13 cellular contexts compared by ENCODE assay signal in the genomic region with DNA sequence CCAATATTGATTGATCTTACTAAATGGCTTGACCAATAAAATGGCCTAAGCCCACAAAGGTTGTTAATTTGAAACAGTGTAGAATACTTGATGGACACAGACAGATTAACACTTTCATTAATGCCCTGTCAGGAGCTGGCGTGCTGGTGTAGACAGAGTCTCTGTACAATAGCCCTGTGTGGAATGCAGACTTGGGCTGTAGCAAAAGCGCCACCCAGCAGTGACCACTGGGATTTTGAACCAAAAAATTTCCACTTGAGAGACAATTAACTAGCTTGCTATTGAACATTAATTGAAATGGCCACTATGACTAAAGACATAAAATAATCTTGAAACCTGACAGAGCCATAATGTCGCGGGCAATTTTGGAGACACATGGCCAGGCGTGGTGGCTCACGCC. TPM values are rescaled to one million over a fixed set of nuclear protein-coding genes. Genes with fewer than 3 reads are reported as not detected.
DNase-seq lines count a peak whose midpoint lies in the region; ATAC-seq, FAIRE-seq and TF ChIP-seq lines count a peak whose summit lies in the region.
"Had no signal": no experiment of that assay in that cellular context is flagged by ENCODE, and none has a peak within 500 bp of the region (broad histone marks: within the 10 kb centered on the region; RNA-seq: fewer than 3 reads in every experiment).

No MANE protein-coding gene starts in this region.

- H3K4me3 Mint-ChIP-seq in Caco-2 (ENCODE audit: unreplicated experiment): no peak overlapping the region
- H3K4me3 Mint-ChIP-seq: memory B cell had no signal

- 0 out of 2 replicates have a peak, but pooled peaks have one; percentile 1 for TF ChIP-seq CTCF in BE2C (IDR thresholded peaks at IDR 0.05; ENCODE audit: low read depth, low read length)
- TF ChIP-seq CTCF in astrocyte of the spinal cord (IDR thresholded peaks at IDR 0.05; ENCODE audit: low read depth, low read length): peak; percentile 15
- peak in 1 of 3 experiments; percentile 42 for TF ChIP-seq CTCF in keratinocyte (optimal IDR thresholded peaks at IDR 0.05 in 1 of 3, IDR thresholded peaks at IDR 0.05 in 1 of 3, conservative IDR thresholded peaks at IDR 0.05 in 1 of 3; ENCODE audit: extremely low read depth in 1 of 3, insufficient read depth in 2 of 3, low read length in 3 of 3)
- TF ChIP-seq CTCF in Caco-2 (IDR thresholded peaks at IDR 0.05; ENCODE audit: insufficient read depth in 1 of 2, low read depth in 1 of 2, low read length in 1 of 2, severe bottlenecking in 1 of 2, unreplicated experiment in 1 of 2): no peak
- TF ChIP-seq CTCF in gastroesophageal sphincter (IDR thresholded peaks at IDR 0.05): no peak

- intact Hi-C loops in Caco-2 (cut with micrococcal nuclease; ENCODE audit: unreplicated experiment): loop anchor here (10.0 kb wide), 1 partner anchor 238 kb away; no protein-coding TSS in a partner anchor

- no peaks in the 10 kb centered on the region for H3K9me3 ChIP-seq in BE2C
- no peaks in the 10 kb centered on the region for H3K9me3 ChIP-seq in Karpas-422 (ENCODE audit: low read length)
- no peaks in the 10 kb centered on the region for H3K9me3 ChIP-seq in keratinocyte (ENCODE audit: control insufficient read depth, low read depth, low read length)
- H3K9me3 ChIP-seq in Caco-2: no peaks in the 10 kb centered on the region
- H3K9me3 ChIP-seq in gastroesophageal sphincter: no peaks in the 10 kb centered on the region

- no peak overlapping the region for H3K27ac Mint-ChIP-seq in Caco-2 (ENCODE audit: unreplicated experiment)
- H3K27ac Mint-ChIP-seq: memory B cell had no signal

- H3K27ac ChIP-seq in Karpas-422 (ENCODE audit: low read length): no peak overlapping the region
- peak overlapping the region; percentile 7 for H3K27ac ChIP-seq in keratinocyte (ENCODE audit: control insufficient read depth, insufficient read depth, low read length)
- no peak overlapping the region for H3K27ac ChIP-seq in gastroesophageal sphincter

- H3K9me1 ChIP-seq in keratinocyte (ENCODE audit: control insufficient read depth, extremely low read depth, insufficient read depth, low read length): no peaks in the 10 kb centered on the region

- no peak for FAIRE-seq in keratinocyte (lab: Jason Lieb, UNC)
- FAIRE-seq: GM18507 had no signal

- H3K4me1 ChIP-seq in BE2C (no peaks in the 10 kb centered on the region), Karpas-422 (ENCODE audit: low read length) (no peaks in the 10 kb centered on the region), keratinocyte (ENCODE audit: control insufficient read depth, extremely low read depth, insufficient read depth, low read length) (peaks cover 13% of the 10 kb centered on the region), Caco-2 (no peaks in the 10 kb centered on the region), gastroesophageal sphincter (no peaks in the 10 kb centered on the region)

- CTCF ChIA-PET in Caco-2 (lab: Charles Lee): interaction anchor here (0.7 kb wide), 1 partner anchor 239 kb away, joined by 3 read pairs; no protein-coding TSS in a partner anchor

- no peaks in the 10 kb centered on the region for H3K36me3 ChIP-seq in BE2C
- no peaks in the 10 kb centered on the region for H3K36me3 ChIP-seq in Karpas-422 (ENCODE audit: insufficient read depth, low read length)
- no peaks in the 10 kb centered on the region for H3K36me3 ChIP-seq in keratinocyte (ENCODE audit: control insufficient read depth in 2 of 2, extremely low read depth in 1 of 2, insufficient read depth in 2 of 2, low read length in 2 of 2)
- no peaks in the 10 kb centered on the region for H3K36me3 ChIP-seq in Caco-2 (ENCODE audit: control insufficient read depth, insufficient read depth, low read length)
- no peaks in the 10 kb centered on the region for H3K36me3 ChIP-seq in gastroesophageal sphincter

- no peaks in the 10 kb centered on the region for H4K20me1 ChIP-seq in Karpas-422 (ENCODE audit: insufficient read depth, low read depth, low read length)
- H4K20me1 ChIP-seq in keratinocyte (ENCODE audit: control insufficient read depth, extremely low read depth, insufficient read depth, low read length): no peaks in the 10 kb centered on the region

- no peak for TF ChIP-seq POLR2A in gastroesophageal sphincter (IDR thresholded peaks at IDR 0.05)

- no peak overlapping the region for H2AFZ ChIP-seq in Karpas-422 (ENCODE audit: low read length)
- peak overlapping the region; percentile 48 for H2AFZ ChIP-seq in keratinocyte (ENCODE audit: control insufficient read depth, low read length)

- no peak for TF ChIP-seq EP300 in gastroesophageal sphincter (IDR thresholded peaks at IDR 0.05)

- no peaks in the 10 kb centered on the region for H3K36me3 Mint-ChIP-seq in Caco-2 (ENCODE audit: insufficient read depth, unreplicated experiment)
- H3K36me3 Mint-ChIP-seq: memory B cell had no signal

- no peaks in the 10 kb centered on the region for H3K4me1 Mint-ChIP-seq in Caco-2 (ENCODE audit: low read depth, unreplicated experiment)
- H3K4me1 Mint-ChIP-seq: memory B cell had no signal

- H3K27me3 ChIP-seq in BE2C: no peaks in the 10 kb centered on the region
- no peaks in the 10 kb centered on the region for H3K27me3 ChIP-seq in Karpas-422 (ENCODE audit: low read length)
- no peaks in the 10 kb centered on the region for H3K27me3 ChIP-seq in keratinocyte (ENCODE audit: control insufficient read depth, extremely low read depth, insufficient read depth, low read length)
- H3K27me3 ChIP-seq in Caco-2 (replicated peaks; ENCODE audit: control insufficient read depth, insufficient read depth, low read length): no peaks in the 10 kb centered on the region
- H3K27me3 ChIP-seq in gastroesophageal sphincter: peaks cover 37% of the 10 kb centered on the region

- H3K4me3 ChIP-seq in BE2C (ENCODE audit: low read depth, low read length) (no peak overlapping the region), Karpas-422 (ENCODE audit: low read length) (no peak overlapping the region), astrocyte of the spinal cord (ENCODE audit: low read depth, low read length) (no peak overlapping the region), keratinocyte (ENCODE audit: control insufficient read depth in 2 of 3, extremely low read depth in 1 of 3, insufficient read depth in 2 of 3, low read depth in 1 of 3, low read length in 3 of 3) (no peak overlapping the region), Caco-2 (ENCODE audit: low read depth, low read length) (no peak overlapping the region), gastroesophageal sphincter (no peak overlapping the region)

- H3K27me3 Mint-ChIP-seq in Caco-2 (ENCODE audit: insufficient read depth, unreplicated experiment): no peaks in the 10 kb centered on the region

- no peak for ATAC-seq in activated CD4-positive, CD25-positive, alpha-beta regulatory T cell treated with anti-CD3 and anti-CD28 coated beads, Interleukin-2, amount 50 U/mL, for 24 hours
- no peak for ATAC-seq in gastroesophageal sphincter

- H3K79me2 ChIP-seq in Karpas-422 (ENCODE audit: low read length) (no peaks in the 10 kb centered on the region), keratinocyte (ENCODE audit: control insufficient read depth, insufficient read depth, low read length) (no peaks in the 10 kb centered on the region)

- H3K4me2 ChIP-seq in Karpas-422 (ENCODE audit: low read depth, low read length, poor library complexity, severe bottlenecking) (no peak overlapping the region), keratinocyte (ENCODE audit: control insufficient read depth, extremely low read depth, insufficient read depth, low read depth, low read length) (peak overlapping the region; percentile 52)

- no TSS peak for BruUV-seq in Caco-2 (replicated peaks; lab: Mats Ljungman, UMichigan)

- H3K9me3 Mint-ChIP-seq in Caco-2 (ENCODE audit: unreplicated experiment): no peaks in the 10 kb centered on the region
- H3K9me3 Mint-ChIP-seq: memory B cell had no signal

- in situ Hi-C loops in astrocyte of the spinal cord (cut with HindIII; ENCODE audit: low sequenced_read_pairs): no loop called here

- no peak overlapping the region for H3K9ac ChIP-seq in Karpas-422 (ENCODE audit: low read length)
- no peak overlapping the region for H3K9ac ChIP-seq in keratinocyte (ENCODE audit: control insufficient read depth, extremely low read depth, insufficient read depth, low read length)

- no peaks in the 10 kb centered on the region for H3K9me2 ChIP-seq in Karpas-422 (replicated peaks; ENCODE audit: insufficient read depth, low read length)

- 62 to 64% methylated on average over 2 of the region's 6 CpGs for WGBS in gastroesophageal sphincter (ENCODE audit: low coverage in 1 of 2), 2 donors

- dilution Hi-C loops in keratinocyte (cut with MboI; ENCODE audit: extremely low pct_ligation_motif_present, low sequenced_read_pairs): no loop called here

- DNase-seq in BE2C (no peak), Karpas-422 (peak; percentile 45), astrocyte of the spinal cord (ENCODE audit: low read depth, low spot score) (peak; percentile 10), keratinocyte (ENCODE audit: low read depth, low spot score) (no peak), Caco-2 (no peak), SHP77 treated with DMSO at 0.1 percent for 48 hours (lab: John Stamatoyannopoulos, UW) (no peak)
- DNase-seq: Calu3; central memory CD4-positive, alpha-beta T cell; NCI-H1930 had no signal

- POLR2A ChIA-PET in Caco-2 (lab: Charles Lee): no interaction called here

RNA-seq across cellular contexts. Expression of gene GUCY2D, which starts 19.7 kb away (rescaled TPM):
- polyA plus RNA-seq in BE2C (2012; ENCODE audit: insufficient read depth, insufficient read length, low read depth): not detected
- not detected in 2 replicates for total RNA-seq in Karpas-422 (2014; rRNA removed; shearing (Covaris generic); ENCODE audit: low replicate concordance)
- polyA plus RNA-seq in keratinocyte: 0.25 to 0.42 TPM in 2 of 3 replicates, not detected in the other
- polyA plus RNA-seq in keratinocyte (2011; ENCODE audit: low read depth): not detected
- polyA plus RNA-seq in keratinocyte (2011; cell fraction: cytosol; rRNA removed): 0.01 TPM in 1 of 2 replicates, not detected in the other
- polyA plus RNA-seq in keratinocyte (2011; cell fraction: nucleus; rRNA removed): not detected in 2 replicates
- 0.13 and 0.59 TPM in 2 replicates for polyA plus RNA-seq in keratinocyte (2012; ENCODE audit: low replicate concordance)
- polyA minus RNA-seq in keratinocyte: not detected in 3 replicates
- polyA minus RNA-seq in keratinocyte (2011; cell fraction: cytosol; rRNA and poly(A)+ RNA removed): not detected
- polyA minus RNA-seq in keratinocyte (2011; cell fraction: nucleus; rRNA and poly(A)+ RNA removed): not detected in 2 replicates
- total RNA-seq in Caco-2 (2022) (0.74 and 1.7 TPM in 2 replicates), gastroesophageal sphincter (not detected)
- total RNA-seq: Calu3 had no signal

RNA-seq across cellular contexts. Expression of gene CNTROB, which starts 50.7 kb away (rescaled TPM):
- polyA plus RNA-seq in BE2C (2012; ENCODE audit: insufficient read depth, insufficient read length, low read depth): 17.5 TPM
- 14.6 and 28.5 TPM in 2 replicates for total RNA-seq in Karpas-422 (2014; rRNA removed; shearing (Covaris generic); ENCODE audit: low replicate concordance)
- 17.4 to 20.5 TPM (median 17.4 TPM) in 3 replicates for polyA plus RNA-seq in keratinocyte
- 14.3 TPM for polyA plus RNA-seq in keratinocyte (2011; ENCODE audit: low read depth)
- 11.0 and 12.7 TPM in 2 replicates for polyA plus RNA-seq in keratinocyte (2011; cell fraction: cytosol; rRNA removed)
- polyA plus RNA-seq in keratinocyte (2011; cell fraction: nucleus; rRNA removed): 63.2 and 66.1 TPM in 2 replicates
- polyA plus RNA-seq in keratinocyte (2012; ENCODE audit: low replicate concordance): 16.1 and 17.1 TPM in 2 replicates
- polyA minus RNA-seq in keratinocyte: 18.7 to 28.8 TPM (median 23.0 TPM) in 3 replicates
- 12.9 TPM for polyA minus RNA-seq in keratinocyte (2011; cell fraction: cytosol; rRNA and poly(A)+ RNA removed)
- polyA minus RNA-seq in keratinocyte (2011; cell fraction: nucleus; rRNA and poly(A)+ RNA removed): 17.4 and 17.8 TPM in 2 replicates
- 22.6 and 24.2 TPM in 2 replicates for total RNA-seq in Caco-2 (2022)
- total RNA-seq in gastroesophageal sphincter: 10 to 100 TPM; 15.6 to 31.8 (median 18.2) TPM

RNA-seq across cellular contexts. Expression of gene TRAPPC1, which starts 50.9 kb away (rescaled TPM):
- 156 TPM for polyA plus RNA-seq in BE2C (2012; ENCODE audit: insufficient read depth, insufficient read length, low read depth)
- 54.4 and 60.8 TPM in 2 replicates for total RNA-seq in Karpas-422 (2014; rRNA removed; shearing (Covaris generic); ENCODE audit: low replicate concordance)
- 108 to 396 TPM (median 128 TPM) in 3 replicates for polyA plus RNA-seq in keratinocyte
- polyA plus RNA-seq in keratinocyte (2011; ENCODE audit: low read depth): 38.3 TPM
- polyA plus RNA-seq in keratinocyte (2011; cell fraction: cytosol; rRNA removed): 329 and 422 TPM in 2 replicates
- polyA plus RNA-seq in keratinocyte (2011; cell fraction: nucleus; rRNA removed): 115 and 122 TPM in 2 replicates
- 190 and 276 TPM in 2 replicates for polyA plus RNA-seq in keratinocyte (2012; ENCODE audit: low replicate concordance)
- polyA minus RNA-seq in keratinocyte: 161 to 257 TPM (median 217 TPM) in 3 replicates
- polyA minus RNA-seq in keratinocyte (2011; cell fraction: cytosol; rRNA and poly(A)+ RNA removed): 191 TPM
- 38.1 and 71.9 TPM in 2 replicates for polyA minus RNA-seq in keratinocyte (2011; cell fraction: nucleus; rRNA and poly(A)+ RNA removed)
- total RNA-seq in Caco-2 (2022) (75.5 and 96.2 TPM in 2 replicates), gastroesophageal sphincter (10 to 100 TPM; 20.9 to 44.2 (median 29.0) TPM)

RNA-seq across cellular contexts. Expression of gene KCNAB3, which starts 53.0 kb away (rescaled TPM):
- 1.6 TPM for polyA plus RNA-seq in BE2C (2012; ENCODE audit: insufficient read depth, insufficient read length, low read depth)
- 5.6 and 10.0 TPM in 2 replicates for total RNA-seq in Karpas-422 (2014; rRNA removed; shearing (Covaris generic); ENCODE audit: low replicate concordance)
- 2.0 to 2.5 TPM (median 2.2 TPM) in 3 replicates for polyA plus RNA-seq in keratinocyte
- polyA plus RNA-seq in keratinocyte (2011; ENCODE audit: low read depth): 1.1 TPM
- 0.13 and 0.27 TPM in 2 replicates for polyA plus RNA-seq in keratinocyte (2011; cell fraction: cytosol; rRNA removed)
- 17.3 and 18.3 TPM in 2 replicates for polyA plus RNA-seq in keratinocyte (2011; cell fraction: nucleus; rRNA removed)
- polyA plus RNA-seq in keratinocyte (2012; ENCODE audit: low replicate concordance): 1.2 and 1.3 TPM in 2 replicates
- 0.66 to 1.9 TPM (median 0.99 TPM) in 3 replicates for polyA minus RNA-seq in keratinocyte
- not detected for polyA minus RNA-seq in keratinocyte (2011; cell fraction: cytosol; rRNA and poly(A)+ RNA removed)
- polyA minus RNA-seq in keratinocyte (2011; cell fraction: nucleus; rRNA and poly(A)+ RNA removed): 2.2 and 2.8 TPM in 2 replicates
- 1.2 and 2.0 TPM in 2 replicates for total RNA-seq in Caco-2 (2022)
- total RNA-seq in gastroesophageal sphincter: 1 to 10 TPM in 1 of 4 donors, under 1 TPM in 1, not detected in 2; 0.58 to 1.3 TPM

RNA-seq across cellular contexts. Expression of gene ALOX15B, which starts 56.2 kb away (rescaled TPM):
- polyA plus RNA-seq in BE2C (2012; ENCODE audit: insufficient read depth, insufficient read length, low read depth): 0.25 TPM
- total RNA-seq in Karpas-422 (2014; rRNA removed; shearing (Covaris generic); ENCODE audit: low replicate concordance): not detected in 2 replicates
- 29.7 to 56.5 TPM (median 31.9 TPM) in 3 replicates for polyA plus RNA-seq in keratinocyte
- polyA plus RNA-seq in keratinocyte (2011; ENCODE audit: low read depth): 33.1 TPM
- 33.5 and 59.6 TPM in 2 replicates for polyA plus RNA-seq in keratinocyte (2011; cell fraction: cytosol; rRNA removed)
- 58.5 and 90.2 TPM in 2 replicates for polyA plus RNA-seq in keratinocyte (2011; cell fraction: nucleus; rRNA removed)
- polyA plus RNA-seq in keratinocyte (2012; ENCODE audit: low replicate concordance): 36.8 and 91.2 TPM in 2 replicates
- polyA minus RNA-seq in keratinocyte: 29.3 to 58.7 TPM (median 57.8 TPM) in 3 replicates
- polyA minus RNA-seq in keratinocyte (2011; cell fraction: cytosol; rRNA and poly(A)+ RNA removed): 41.8 TPM
- 34.5 and 48.1 TPM in 2 replicates for polyA minus RNA-seq in keratinocyte (2011; cell fraction: nucleus; rRNA and poly(A)+ RNA removed)
- not detected in 2 replicates for total RNA-seq in Caco-2 (2022)
- 1 to 10 TPM in 3 of 4 donors, under 1 TPM in 1; 0.69 to 5.6 (median 2.8) TPM for total RNA-seq in gastroesophageal sphincter
- total RNA-seq: Calu3 had no signal

Comparison
In these comparisons a context has a peak if more than half of its experiments do, and no peak if none do; other contexts are left out.
1. DNase-seq: peak in Karpas-422 (single experiment) and astrocyte of the spinal cord (single experiment); none in BE2C (single experiment), keratinocyte (single experiment), Caco-2 (0 of 2) and SHP77 treated with DMSO at 0.1 percent for 48 hours (single experiment).
2. CTCF ChIP-seq: peak in BE2C (single experiment) and astrocyte of the spinal cord (single experiment); none in Caco-2 (0 of 2) and gastroesophageal sphincter (0 of 4).